In the genomic region with DNA sequence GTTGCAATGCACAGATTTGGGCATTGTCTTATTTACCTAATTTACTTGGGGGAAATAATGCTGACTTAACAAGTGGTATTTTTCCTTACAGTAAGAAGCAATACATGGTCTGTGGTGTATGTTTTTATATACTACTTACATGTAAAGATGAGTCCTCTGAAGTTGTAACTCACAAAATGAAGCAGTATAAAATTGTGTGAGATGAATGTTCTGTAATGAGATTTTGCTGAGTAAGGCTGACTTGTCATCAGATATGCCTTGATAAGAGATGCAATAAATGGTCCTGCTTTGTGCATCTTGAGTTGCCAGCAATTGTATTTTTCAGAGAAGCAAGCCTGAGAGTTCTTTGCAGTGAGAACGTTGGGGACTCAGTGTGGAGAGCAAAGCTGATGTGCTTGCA, we compare ENCODE assay signal across 2 cellular contexts.
A peak's percentile ranks its signal among the peaks of the same experiment; 100 is the strongest.
TF ChIP-seq lines count a peak whose summit lies in the region.

No MANE protein-coding gene starts in this region.

TF ChIP-seq in HepG2, 621 proteins besides CTCF, POLR2A, EP300 and RAD21:
- TF ChIP-seq ZNF576 (CRISPR knock-in tag; IDR thresholded peaks at IDR 0.05) (no peak), MLX (CRISPR knock-in tag; IDR thresholded peaks at IDR 0.05) (no peak), MAFF (IDR thresholded peaks at IDR 0.05; ENCODE audit: low read depth, low read length) (peak; percentile 72), CEBPG (CRISPR knock-in tag; IDR thresholded peaks at IDR 0.05) (no peak), MAFK (conservative IDR thresholded peaks at IDR 0.05 in 1 of 2, IDR thresholded peaks at IDR 0.05 in 1 of 2; ENCODE audit: low read length in 2 of 2) (peak; percentile 69 to 78), STAT6 (CRISPR knock-in tag; IDR thresholded peaks at IDR 0.05; ENCODE audit: borderline replicate concordance) (no peak), GTF3A (CRISPR knock-in tag; conservative IDR thresholded peaks at IDR 0.05) (no peak), E2F5 (CRISPR knock-in tag; conservative IDR thresholded peaks at IDR 0.05) (no peak), ZNF431 (CRISPR knock-in tag; IDR thresholded peaks at IDR 0.05; ENCODE audit: borderline replicate concordance, low read depth) (no peak), CEBPB (IDR thresholded peaks at IDR 0.05; ENCODE audit: borderline replicate concordance, low read depth, low read length) (no peak)

TF ChIP-seq in K562, 482 proteins besides CTCF, POLR2A, EP300 and RAD21:
- TF ChIP-seq POLR2AphosphoS5 (IDR thresholded peaks at IDR 0.05; ENCODE audit: control insufficient read depth, insufficient read depth, low read depth, low read length) (no peak), STAT6 (CRISPR knock-in tag; IDR thresholded peaks at IDR 0.05) (no peak), C11orf30 (IDR thresholded peaks at IDR 0.05; ENCODE audit: low read depth) (peak; percentile 38), PHTF2 (CRISPR knock-in tag; IDR thresholded peaks at IDR 0.05) (no peak), PATZ1 (CRISPR knock-in tag; IDR thresholded peaks at IDR 0.05; ENCODE audit: borderline replicate concordance) (no peak), ZNF253 (CRISPR knock-in tag; conservative IDR thresholded peaks at IDR 0.05) (no peak), YBX1 (IDR thresholded peaks at IDR 0.05) (no peak), TSC22D4 (tag; IDR thresholded peaks at IDR 0.05) (no peak), ZNF316 (IDR thresholded peaks at IDR 0.05) (peak; percentile 56), STAG1 (CRISPR knock-in tag; IDR thresholded peaks at IDR 0.05; ENCODE audit: borderline replicate concordance) (no peak), TARDBP (IDR thresholded peaks at IDR 0.05) (no peak), ZNF280A (IDR thresholded peaks at IDR 0.05; ENCODE audit: low read depth, partially characterized antibody) (no peak), USF2 (CRISPR knock-in tag; IDR thresholded peaks at IDR 0.05) (no peak), MAFF (IDR thresholded peaks at IDR 0.05; ENCODE audit: low read length) (0 out of 2 replicates have a peak, but pooled peaks have one; percentile 27), SPI1 (IDR thresholded peaks at IDR 0.05; ENCODE audit: borderline replicate concordance, low read depth, low read length) (no peak), MAFG (tag; conservative IDR thresholded peaks at IDR 0.05) (peak; percentile 38; the same call in 1 of the 2 replicates), ETV5 (CRISPR knock-in tag; IDR thresholded peaks at IDR 0.05; ENCODE audit: low read depth) (no peak), YY1 (IDR thresholded peaks at IDR 0.05; ENCODE audit: borderline replicate concordance in 1 of 3, control insufficient read depth in 1 of 3, extremely low read depth in 1 of 3, insufficient read depth in 3 of 3, insufficient read length in 1 of 3, insufficient replicate concordance in 2 of 3, low read depth in 1 of 3, low read length in 2 of 3) (no peak), NR2C1 (IDR thresholded peaks at IDR 0.05) (no peak), NR2C1 (tag; IDR thresholded peaks at IDR 0.05) (no peak), PRMT5 (CRISPR knock-in tag; IDR thresholded peaks at IDR 0.05) (no peak), MYBL2 (IDR thresholded peaks at IDR 0.05; ENCODE audit: low read depth) (no peak), MYBL2 (CRISPR knock-in tag; IDR thresholded peaks at IDR 0.05; ENCODE audit: borderline replicate concordance) (no peak)
- TF ChIP-seq, protein P1, sequence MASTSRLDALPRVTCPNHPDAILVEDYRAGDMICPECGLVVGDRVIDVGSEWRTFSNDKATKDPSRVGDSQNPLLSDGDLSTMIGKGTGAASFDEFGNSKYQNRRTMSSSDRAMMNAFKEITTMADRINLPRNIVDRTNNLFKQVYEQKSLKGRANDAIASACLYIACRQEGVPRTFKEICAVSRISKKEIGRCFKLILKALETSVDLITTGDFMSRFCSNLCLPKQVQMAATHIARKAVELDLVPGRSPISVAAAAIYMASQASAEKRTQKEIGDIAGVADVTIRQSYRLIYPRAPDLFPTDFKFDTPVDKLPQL (IDR thresholded peaks at IDR 0.05; ENCODE audit: extremely low read depth, insufficient read length): no peak
- TF ChIP-seq, protein P2, sequence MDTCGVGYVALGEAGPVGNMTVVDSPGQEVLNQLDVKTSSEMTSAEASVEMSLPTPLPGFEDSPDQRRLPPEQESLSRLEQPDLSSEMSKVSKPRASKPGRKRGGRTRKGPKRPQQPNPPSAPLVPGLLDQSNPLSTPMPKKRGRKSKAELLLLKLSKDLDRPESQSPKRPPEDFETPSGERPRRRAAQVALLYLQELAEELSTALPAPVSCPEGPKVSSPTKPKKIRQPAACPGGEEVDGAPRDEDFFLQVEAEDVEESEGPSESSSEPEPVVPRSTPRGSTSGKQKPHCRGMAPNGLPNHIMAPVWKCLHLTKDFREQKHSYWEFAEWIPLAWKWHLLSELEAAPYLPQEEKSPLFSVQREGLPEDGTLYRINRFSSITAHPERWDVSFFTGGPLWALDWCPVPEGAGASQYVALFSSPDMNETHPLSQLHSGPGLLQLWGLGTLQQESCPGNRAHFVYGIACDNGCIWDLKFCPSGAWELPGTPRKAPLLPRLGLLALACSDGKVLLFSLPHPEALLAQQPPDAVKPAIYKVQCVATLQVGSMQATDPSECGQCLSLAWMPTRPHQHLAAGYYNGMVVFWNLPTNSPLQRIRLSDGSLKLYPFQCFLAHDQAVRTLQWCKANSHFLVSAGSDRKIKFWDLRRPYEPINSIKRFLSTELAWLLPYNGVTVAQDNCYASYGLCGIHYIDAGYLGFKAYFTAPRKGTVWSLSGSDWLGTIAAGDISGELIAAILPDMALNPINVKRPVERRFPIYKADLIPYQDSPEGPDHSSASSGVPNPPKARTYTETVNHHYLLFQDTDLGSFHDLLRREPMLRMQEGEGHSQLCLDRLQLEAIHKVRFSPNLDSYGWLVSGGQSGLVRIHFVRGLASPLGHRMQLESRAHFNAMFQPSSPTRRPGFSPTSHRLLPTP (IDR thresholded peaks at IDR 0.05; ENCODE audit: borderline replicate concordance, extremely low read depth, insufficient read length): no peak
